Comparison of ENCODE assay signal across 8 cellular contexts in the genomic region with DNA sequence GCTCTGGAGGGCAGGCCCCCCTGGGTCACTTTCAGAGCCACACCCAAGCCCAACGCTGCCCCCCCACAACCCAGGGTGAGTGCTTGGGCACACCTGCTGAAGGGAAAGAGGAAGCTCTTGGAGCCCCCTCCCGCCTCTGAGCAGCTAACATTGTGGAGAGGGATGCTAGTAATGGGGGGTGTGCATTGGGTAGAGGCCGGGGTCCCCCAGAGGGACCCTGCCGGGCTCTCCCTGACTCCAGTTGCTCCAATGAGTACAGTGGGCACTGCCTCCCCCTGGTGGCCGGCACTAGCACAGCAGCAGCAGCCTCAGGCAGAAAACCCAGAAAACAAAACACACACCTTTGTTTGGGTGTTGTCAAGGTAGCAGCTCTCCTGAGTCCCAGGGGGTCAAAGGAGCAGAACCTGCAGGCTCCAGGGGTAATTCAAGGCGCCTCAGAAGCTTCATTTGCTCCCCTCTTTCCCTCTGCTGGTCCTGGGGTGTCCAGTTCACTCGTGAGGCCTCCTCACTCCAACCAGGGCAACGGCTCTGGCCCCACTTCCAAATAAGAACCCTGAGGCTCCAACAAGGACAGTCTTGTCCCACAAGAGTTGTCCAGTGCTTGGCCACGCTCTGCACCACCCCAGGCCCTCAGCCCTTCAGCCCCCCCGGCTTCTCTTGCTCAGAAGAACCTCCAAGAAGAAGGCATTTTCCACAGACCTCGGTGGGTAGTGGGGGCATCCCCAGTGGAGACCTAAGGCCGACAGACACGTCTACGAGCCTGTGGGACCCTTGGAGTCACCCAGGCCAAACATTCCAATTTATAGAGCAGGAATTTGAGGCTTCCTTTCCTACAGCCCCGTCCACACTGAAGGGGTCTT. TPM values are rescaled to one million over a fixed set of nuclear protein-coding genes. Genes with fewer than 3 reads are reported as not detected.
DNase-seq lines count a peak whose midpoint lies in the region; ATAC-seq and TF ChIP-seq lines count a peak whose summit lies in the region.

No MANE protein-coding gene starts in this region.

- intact Hi-C loops in tibial artery (cut with DNase I; ENCODE audit: low total_unique reads) = loop anchor here (5.0 kb wide), 1 partner anchor 120 kb away; no protein-coding TSS in a partner anchor

- H3K4me1 Mint-ChIP-seq in activated naive CD8-positive, alpha-beta T cell (ENCODE audit: low read depth) = peaks cover 39% of the 10 kb centered on the region

- H3K79me2 ChIP-seq in parathyroid adenoma = peaks cover 8% of the 10 kb centered on the region

- H3K9ac ChIP-seq in parathyroid adenoma = no peak overlapping the region

- no peaks in the 10 kb centered on the region for H3K9me3 Mint-ChIP-seq in activated naive CD8-positive, alpha-beta T cell (ENCODE audit: low read depth)

- H3K27me3 ChIP-seq in cardiac muscle cell (no peaks in the 10 kb centered on the region), parathyroid adenoma (ENCODE audit: control insufficient read depth, insufficient read depth, low read length) (no peaks in the 10 kb centered on the region), tibial artery (no peaks in the 10 kb centered on the region)

- TF ChIP-seq POLR2A in GM18505 (IDR thresholded peaks at IDR 0.05; ENCODE audit: borderline replicate concordance, extremely low read depth, insufficient read depth, insufficient read length) = no peak

- peak overlapping the region; percentile 93 for H3K27ac Mint-ChIP-seq in activated naive CD8-positive, alpha-beta T cell

- H3K27ac ChIP-seq in cardiac muscle cell (peak overlapping the region; percentile 73), parathyroid adenoma (peak overlapping the region; percentile 83), tibial artery (peak overlapping the region; percentile 85 to 86)

- no peak overlapping the region for H2AFZ ChIP-seq in parathyroid adenoma

- peak; percentile 96 for TF ChIP-seq CTCF in GM10248 (IDR thresholded peaks at IDR 0.05; ENCODE audit: control extremely low read depth, extremely low read depth, low read depth, missing control alignments)
- TF ChIP-seq CTCF in cardiac muscle cell (IDR thresholded peaks at IDR 0.05; ENCODE audit: low read depth, low read length) = peak; percentile 99
- peak; percentile 88 for TF ChIP-seq CTCF in parathyroid adenoma (IDR thresholded peaks at IDR 0.05)
- TF ChIP-seq CTCF in tibial artery (IDR thresholded peaks at IDR 0.05) = peak; percentile 90 to 98

- H3K36me3 ChIP-seq in cardiac muscle cell = no peaks in the 10 kb centered on the region
- H3K36me3 ChIP-seq in parathyroid adenoma (ENCODE audit: control insufficient read depth, insufficient read depth, low read length) = no peaks in the 10 kb centered on the region
- no peaks in the 10 kb centered on the region for H3K36me3 ChIP-seq in tibial artery

- H3K9me3 ChIP-seq in cardiac muscle cell (ENCODE audit: low read depth) = no peaks in the 10 kb centered on the region
- H3K9me3 ChIP-seq in parathyroid adenoma (ENCODE audit: control insufficient read depth, low read length) = no peaks in the 10 kb centered on the region
- no peaks in the 10 kb centered on the region for H3K9me3 ChIP-seq in tibial artery

- POLR2A ChIA-PET in GM10248 (lab: Yijun Ruan, JAX) = interaction anchor here (1.2 to 1.4 kb wide), 2 partner anchors 25 to 29 kb away, joined by 3 to 7 read pairs; no protein-coding TSS in a partner anchor

- no peaks in the 10 kb centered on the region for H3K36me3 Mint-ChIP-seq in activated naive CD8-positive, alpha-beta T cell

- DNase-seq in GM10248 (ENCODE audit: extremely low spot score) (peak; percentile 83), M059J (ENCODE audit: low read depth) (peak; percentile 78), SKM-1 treated with dmso at 0.1 percent for 144 hours (lab: John Stamatoyannopoulos, UW; ENCODE audit: unreplicated experiment) (peak; percentile 54), cardiac muscle cell (ENCODE audit: low read depth in 1 of 2, low spot score in 1 of 2) (peak; percentile 59 to 72), tibial artery (peak; percentile 80 to 83)

- no peaks in the 10 kb centered on the region for H3K27me3 Mint-ChIP-seq in activated naive CD8-positive, alpha-beta T cell

- CTCF ChIA-PET in GM10248 (lab: Yijun Ruan, JAX) = interaction anchor here (0.7 to 10.7 kb wide), 27 partner anchors 9 to 208 kb away, joined by 3 to 473 read pairs (median 5); a partner anchor contains a TSS

- no peak for ATAC-seq in GM18505 (IDR thresholded peaks at IDR 0.05; ENCODE audit: unreplicated experiment)

- H3K4me3 Mint-ChIP-seq in activated naive CD8-positive, alpha-beta T cell = peak overlapping the region; percentile 92

- H3K4me3 ChIP-seq in cardiac muscle cell (peak overlapping the region; percentile 54), parathyroid adenoma (ENCODE audit: low read depth, low read length) (peak overlapping the region; percentile 65), tibial artery (peak overlapping the region; percentile 60 to 82)

- peaks cover 17% of the 10 kb centered on the region for H3K4me1 ChIP-seq in cardiac muscle cell (ENCODE audit: low read depth)
- peaks cover 9% of the 10 kb centered on the region for H3K4me1 ChIP-seq in parathyroid adenoma
- peaks cover 3 to 42% (median 30%) of the 10 kb centered on the region in 4 donors for H3K4me1 ChIP-seq in tibial artery

- peak overlapping the region; percentile 82 for H3K4me2 ChIP-seq in parathyroid adenoma (ENCODE audit: low read length)

RNA-seq across cellular contexts. Expression of a gene that starts 16.1 kb away (rescaled TPM):
- total RNA-seq in M059J (2014; rRNA removed; shearing (Covaris generic)) = 0.05 and 0.44 TPM in 2 replicates
- total RNA-seq in cardiac muscle cell = 5.6 and 11.9 TPM in 2 replicates
- polyA plus RNA-seq in cardiac muscle cell = 0.87 and 2.8 TPM in 2 replicates

RNA-seq across cellular contexts. Expression of a gene that starts 26.6 kb away (rescaled TPM):
- total RNA-seq in M059J (2014; rRNA removed; shearing (Covaris generic)) = 6.1 and 11.8 TPM in 2 replicates
- 58.3 and 65.7 TPM in 2 replicates for total RNA-seq in cardiac muscle cell
- 49.7 and 50.4 TPM in 2 replicates for polyA plus RNA-seq in cardiac muscle cell
